In the genomic region with DNA sequence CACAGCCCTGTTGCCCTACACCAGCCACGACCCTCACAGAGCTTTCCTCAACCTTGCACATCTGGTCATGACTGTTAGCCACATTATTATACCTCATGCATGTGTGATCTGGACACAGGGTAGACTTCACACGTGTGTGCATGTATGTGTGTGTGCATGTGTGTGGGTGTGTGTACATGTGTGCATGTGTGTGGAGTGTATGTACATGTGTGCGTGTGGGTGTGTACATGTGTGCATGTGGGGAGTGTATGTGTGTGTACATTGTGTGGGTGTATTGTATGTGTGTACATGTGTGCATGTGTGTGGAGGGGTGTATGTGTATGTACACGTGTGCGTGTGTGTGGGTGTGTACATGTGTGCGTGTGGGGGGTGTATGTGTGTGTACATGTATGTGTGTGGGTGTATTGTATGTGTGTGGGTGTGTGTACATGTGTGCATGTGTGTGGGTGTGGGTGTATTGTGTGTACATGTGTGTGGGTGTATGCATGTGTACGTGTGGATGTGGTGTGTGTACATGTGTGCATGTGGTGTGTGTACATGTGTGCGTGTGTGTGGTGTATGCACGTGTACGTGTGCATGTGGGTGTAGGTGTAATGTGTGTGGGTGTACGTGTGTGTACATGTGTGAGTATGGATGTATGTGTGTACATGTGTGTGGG, we compare ENCODE assay signal across 21 cellular contexts.
DNase-seq lines count a peak whose midpoint lies in the region; FAIRE-seq and TF ChIP-seq lines count a peak whose summit lies in the region.
"Had no signal": no experiment of that assay in that cellular context is flagged by ENCODE, and none has a peak within 500 bp of the region (broad histone marks: within the 10 kb centered on the region; RNA-seq: fewer than 3 reads in every experiment).

No MANE protein-coding gene starts in this region.

- H3K79me2 ChIP-seq in H1 (ENCODE audit: control insufficient read depth in 1 of 2, insufficient read depth in 2 of 2, low read length in 2 of 2) (no peaks in the 10 kb centered on the region; a peak in 1 of 4 replicates), osteoblast (ENCODE audit: insufficient read depth, low read length) (no peaks in the 10 kb centered on the region)

- no peak overlapping the region for H2BK120ac ChIP-seq in H1 (replicated peaks; ENCODE audit: low read depth, low read length)

- H3K23ac ChIP-seq in H1 (ENCODE audit: insufficient read length) = no peak overlapping the region

- peaks cover 0 to 9% of the 10 kb centered on the region in 2 experiments for H4K20me1 ChIP-seq in H1 (replicated peaks in 1 of 2; ENCODE audit: control insufficient read depth in 1 of 2, insufficient read depth in 2 of 2, low read length in 2 of 2)
- no peaks in the 10 kb centered on the region for H4K20me1 ChIP-seq in osteoblast (ENCODE audit: insufficient read depth, low read length)

- no peak overlapping the region for H3K9ac ChIP-seq in H1 (replicated peaks in 1 of 4; ENCODE audit: extremely low read depth in 1 of 4, low read depth in 3 of 4, low read length in 3 of 4)

- H3K4ac ChIP-seq in H1 (replicated peaks; ENCODE audit: insufficient read length, low read depth, low read length) = no peak overlapping the region

- H2BK15ac ChIP-seq in H1 (ENCODE audit: low read length) = peak overlapping the region; percentile 5; the same call in 1 of the 2 replicates

- DNase-seq in GM12891 (ENCODE audit: insufficient read length, low spot score) (no peak), HTR-8/SVneo (ENCODE audit: insufficient read length, low spot score) (no peak), H1 (ENCODE audit: low read depth in 1 of 2, low spot score in 2 of 2) (no peak), osteoblast (ENCODE audit: insufficient read length, low spot score, missing footprints) (no peak), BE2C (no peak), NCI-H345 treated with DMSO at 0.1 percent for 48 hours (lab: John Stamatoyannopoulos, UW; ENCODE audit: unreplicated experiment) (no peak), NCI-H2029 (lab: John Stamatoyannopoulos, UW) (no peak)
- DNase-seq: DMS 273 treated with DMSO at 0.1 percent for 48 hours; GF-D8; Kasumi-1; MM.1S; NCI-H1092 treated with DMSO at 0.1 percent for 48 hours; NCI-H1694; NCI-H2107; NCI-H2227 treated with DMSO at 0.1 percent for 48 hours; NCI-H526; NK-92 treated with Interleukin-12 subunit alpha and Interleukin-12 subunit beta, amount 100 ng/mL, for 24 hours; OCI-M1; SHP77 treated with DMSO at 0.1 percent for 48 hours had no signal

- no peak overlapping the region; the same call in 1 of the 2 replicates for H4K8ac ChIP-seq in H1 (ENCODE audit: extremely low read depth, insufficient read depth, low read length)

- H3K4me3 ChIP-seq in H1 (ENCODE audit: extremely low read depth in 1 of 4, insufficient read depth in 2 of 4, low read depth in 3 of 4, low read length in 4 of 4) (no peak overlapping the region), osteoblast (ENCODE audit: insufficient read depth, low read length) (no peak overlapping the region), BE2C (ENCODE audit: low read depth, low read length) (no peak overlapping the region)
- H3K4me3 ChIP-seq: GM23338 had no signal

- TF ChIP-seq CTCF in H1 (IDR thresholded peaks at IDR 0.05; ENCODE audit: control extremely low read depth in 1 of 3, insufficient read depth in 1 of 3, low read depth in 1 of 3, low read length in 3 of 3) = no peak
- TF ChIP-seq CTCF in osteoblast (IDR thresholded peaks at IDR 0.05; ENCODE audit: extremely low read depth, low read depth, low read length) = no peak
- TF ChIP-seq CTCF in BE2C (IDR thresholded peaks at IDR 0.05; ENCODE audit: low read depth, low read length) = no peak

- 79% methylated on average over 11 of the region's 11 CpGs; no CpG with 5 or more reads in 1 of the 2 experiments for WGBS in H1 (ENCODE audit: extremely low coverage in 1 of 2, insufficient coverage in 1 of 2, insufficient read length in 1 of 2, insufficient replicate concordance in 2 of 2, low coverage in 1 of 2, low lambda C conversion rate in 2 of 2, missing lambda C conversion rate in 1 of 2), 2 experiments

- no peak overlapping the region for H2AFZ ChIP-seq in H1 (ENCODE audit: low read length)
- H2AFZ ChIP-seq in osteoblast (ENCODE audit: low read length) = peak overlapping the region; percentile 71
- H2AFZ ChIP-seq: GM23338 had no signal

- H2AK5ac ChIP-seq in H1 (ENCODE audit: low read depth, low read length) = peak overlapping the region; percentile 60; the same call in 1 of the 2 replicates

- H2BK20ac ChIP-seq in H1 (ENCODE audit: low read length) = peak overlapping the region; percentile 27; the same call in 1 of the 2 replicates

- H2BK12ac ChIP-seq in H1 (ENCODE audit: low read depth, low read length) = peak overlapping the region; percentile 4; the same call in 1 of the 2 replicates

- no peak overlapping the region for H3K56ac ChIP-seq in H1 (replicated peaks; ENCODE audit: insufficient read length, low read depth, low read length)

- no peak for TF ChIP-seq RAD21 in H1 (IDR thresholded peaks at IDR 0.05 in 1 of 2, conservative IDR thresholded peaks at IDR 0.05 in 1 of 2; ENCODE audit: low read depth in 2 of 2, low read length in 2 of 2)

- H3K4me1 ChIP-seq in H1 (replicated peaks in 1 of 4; ENCODE audit: control insufficient read depth in 3 of 4, insufficient read depth in 4 of 4, low read length in 3 of 4) (peaks cover 0 to 9% (median 4%) of the 10 kb centered on the region in 4 experiments; a peak in 4 of 7 replicates), osteoblast (ENCODE audit: insufficient read depth, low read length) (peaks cover 10% of the 10 kb centered on the region), BE2C (no peaks in the 10 kb centered on the region)

- CTCF ChIA-PET in H1 (lab: Charles Lee; ENCODE audit: partially characterized antibody) = interaction anchor here (1.1 to 3.5 kb wide), 2 partner anchors 15 to 92 kb away, joined by 3 to 16 read pairs; no protein-coding TSS in a partner anchor

- no peak overlapping the region for H3K4me2 ChIP-seq in H1 (ENCODE audit: insufficient read depth in 1 of 2, low read depth in 2 of 2, low read length in 2 of 2)
- H3K4me2 ChIP-seq in osteoblast (ENCODE audit: insufficient read depth, low read length) = peak overlapping the region; percentile 53
- H3K4me2 ChIP-seq: GM23338 had no signal

- POLR2A ChIA-PET in H1 (lab: Charles Lee; ENCODE audit: partially characterized antibody) = no interaction called here

- H3K79me1 ChIP-seq in H1 (ENCODE audit: low read depth, low read length) = no peaks in the 10 kb centered on the region

- H3K14ac ChIP-seq in H1 (ENCODE audit: insufficient read length) = no peak overlapping the region

- H3K9me3 ChIP-seq in H1 (ENCODE audit: insufficient read depth in 2 of 2, low read depth in 1 of 2, low read length in 1 of 2) (peaks cover 0 to 14% of the 10 kb centered on the region in 2 experiments; a peak in 2 of 4 replicates), osteoblast (ENCODE audit: low read depth, low read length) (peaks cover 10% of the 10 kb centered on the region), BE2C (no peaks in the 10 kb centered on the region; the same call in 1 of the 2 replicates)

- TF ChIP-seq POLR2A in GM12891 (IDR thresholded peaks at IDR 0.05; ENCODE audit: low read depth, low read length) = no peak
- no peak for TF ChIP-seq POLR2A in H1 (IDR thresholded peaks at IDR 0.05; ENCODE audit: control extremely low read depth in 1 of 2, low read depth in 2 of 2, low read length in 2 of 2)

- H4K5ac ChIP-seq in H1 (ENCODE audit: insufficient read length, low read depth, low read length) = no peak overlapping the region

- FAIRE-seq in GM12891 (lab: Jason Lieb, UNC) (peak; percentile 75), HTR-8/SVneo (lab: Jason Lieb, UNC) (peak; percentile 99), H1 (lab: Jason Lieb, UNC) (no peak)
- FAIRE-seq: GM12892 had no signal

- H3K36me3 ChIP-seq in H1 (ENCODE audit: control insufficient read depth in 2 of 4, insufficient read depth in 4 of 4, low read length in 3 of 4) (no peaks in the 10 kb centered on the region; a peak in 1 of 8 replicates), osteoblast (ENCODE audit: insufficient read depth, low read length) (no peaks in the 10 kb centered on the region), BE2C (no peaks in the 10 kb centered on the region)

- no peak overlapping the region for H3K18ac ChIP-seq in H1 (ENCODE audit: extremely low read depth, low read length)

- peaks cover 8% of the 10 kb centered on the region for H3K23me2 ChIP-seq in H1 (ENCODE audit: low read depth, low read length)

- H3K27ac ChIP-seq in H1 (ENCODE audit: low read depth, low read length) (no peak overlapping the region), osteoblast (ENCODE audit: low read depth, low read length) (no peak overlapping the region)

- H3K27me3 ChIP-seq in H1 (replicated peaks in 1 of 4; ENCODE audit: control insufficient read depth in 3 of 4, extremely low read depth in 1 of 4, insufficient read depth in 3 of 4, low read length in 3 of 4) (no peaks in the 10 kb centered on the region; a peak in 1 of 7 replicates), osteoblast (ENCODE audit: insufficient read depth, low read length) (no peaks in the 10 kb centered on the region), BE2C (no peaks in the 10 kb centered on the region; the same call in 1 of the 2 replicates)

- TF ChIP-seq EP300 in H1 (IDR thresholded peaks at IDR 0.05; ENCODE audit: borderline replicate concordance in 1 of 2, low read depth in 2 of 2, low read length in 2 of 2) = no peak

- H4K91ac ChIP-seq in H1 (replicated peaks; ENCODE audit: insufficient read length, low read length) = peak overlapping the region; percentile 7

- no peak overlapping the region for H2BK5ac ChIP-seq in H1 (ENCODE audit: low read depth, low read length)

TF ChIP-seq in GM12891, 5 proteins besides CTCF, POLR2A, EP300 and RAD21:
- TF ChIP-seq POU2F2 (IDR thresholded peaks at IDR 0.05; ENCODE audit: low read depth, low read length) (no peak), TAF1 (IDR thresholded peaks at IDR 0.05; ENCODE audit: low read depth, low read length) (no peak), SPI1 (IDR thresholded peaks at IDR 0.05; ENCODE audit: low read depth, low read length) (no peak), POLR2AphosphoS5 (IDR thresholded peaks at IDR 0.05; ENCODE audit: low read depth, low read length) (no peak), PAX5 (IDR thresholded peaks at IDR 0.05; ENCODE audit: insufficient read depth, low read length, severe bottlenecking) (no peak)

TF ChIP-seq in H1, 55 proteins besides CTCF, POLR2A, EP300 and RAD21 (continues in another document):
- no peak for TF ChIP-seq HDAC2 (IDR thresholded peaks at IDR 0.05; ENCODE audit: borderline replicate concordance in 1 of 2, low read depth in 2 of 2, low read length in 2 of 2)
- no peak for TF ChIP-seq JUN (IDR thresholded peaks at IDR 0.05; ENCODE audit: low read depth, low read length)
- TF ChIP-seq EGR1 (IDR thresholded peaks at IDR 0.05; ENCODE audit: borderline replicate concordance, low read depth, low read length) = no peak
- TF ChIP-seq SUZ12 (IDR thresholded peaks at IDR 0.05; ENCODE audit: low read length) = no peak
- no peak for TF ChIP-seq ZNF274 (IDR thresholded peaks at IDR 0.05; ENCODE audit: borderline replicate concordance, extremely low read depth, low read length)
- TF ChIP-seq TAF1 (IDR thresholded peaks at IDR 0.05; ENCODE audit: low read depth, low read length) = no peak
- TF ChIP-seq SIX5 (IDR thresholded peaks at IDR 0.05; ENCODE audit: low read depth, low read length) = no peak
- TF ChIP-seq TBP (IDR thresholded peaks at IDR 0.05; ENCODE audit: low read depth, low read length) = no peak
- TF ChIP-seq BRCA1 (IDR thresholded peaks at IDR 0.05; ENCODE audit: low read depth, low read length) = no peak
